In genomic region chr11:88508558-88508807, GRCh38 we compare ENCODE assay signal across 9 cellular contexts.
DNase-seq lines count a peak whose midpoint lies in the region; ATAC-seq and TF ChIP-seq lines count a peak whose summit lies in the region.
"Had no signal": no experiment of that assay in that cellular context is flagged by ENCODE, and none has a peak within 500 bp of the region (broad histone marks: within the 10 kb centered on the region; RNA-seq: fewer than 3 reads in every experiment).

No MANE protein-coding gene starts in this region.

- H4K20me1 ChIP-seq in neural progenitor cell (ENCODE audit: low read depth): no peaks in the 10 kb centered on the region

- H3K4me3 ChIP-seq in neural progenitor cell: peak overlapping the region; percentile 38

- peaks cover 65% of the 10 kb centered on the region for H3K27me3 Mint-ChIP-seq in CD4-positive, alpha-beta T cell
- H3K27me3 Mint-ChIP-seq in neural progenitor cell (ENCODE audit: insufficient read depth, low read depth): peaks cover 15% of the 10 kb centered on the region

- no peaks in the 10 kb centered on the region for H3K36me3 ChIP-seq in neural progenitor cell

- H3K4me1 ChIP-seq in neural progenitor cell: no peaks in the 10 kb centered on the region

- no peaks in the 10 kb centered on the region for H3K9me3 Mint-ChIP-seq in CD4-positive, alpha-beta T cell
- H3K9me3 Mint-ChIP-seq in neural progenitor cell: peaks cover 11% of the 10 kb centered on the region

- peaks cover 57% of the 10 kb centered on the region for H3K27me3 ChIP-seq in CD4-positive, alpha-beta T cell (ENCODE audit: control insufficient read depth, insufficient read depth, low read length)
- peaks cover 43% of the 10 kb centered on the region for H3K27me3 ChIP-seq in neural progenitor cell

- no peaks in the 10 kb centered on the region for H3K79me2 ChIP-seq in neural progenitor cell (ENCODE audit: low read depth)

- DNase-seq in CD4-positive, alpha-beta T cell: no peak
- DNase-seq in ecto neural progenitor cell (ENCODE audit: low spot score) (peak; percentile 51), neural progenitor cell (ENCODE audit: low spot score) (no peak), cerebellar cortex (ENCODE audit: low spot score) (no peak), pons (ENCODE audit: low spot score) (no peak), superior temporal gyrus (ENCODE audit: extremely low spot score) (no peak)
- no peak for DNase-seq in NK-92 treated with Interleukin-12 subunit alpha and Interleukin-12 subunit beta, amount 100 ng/mL, for 24 hours (lab: John Stamatoyannopoulos, UW)

- TF ChIP-seq CTCF in CD4-positive, alpha-beta T cell (IDR thresholded peaks at IDR 0.05): no peak
- TF ChIP-seq CTCF in neural progenitor cell (IDR thresholded peaks at IDR 0.05): no peak

- peak overlapping the region; percentile 83 for H3K4me3 Mint-ChIP-seq in CD4-positive, alpha-beta T cell
- H3K4me3 Mint-ChIP-seq in neural progenitor cell: peak overlapping the region; percentile 80

- H3K36me3 Mint-ChIP-seq in CD4-positive, alpha-beta T cell (ENCODE audit: low read depth): no peaks in the 10 kb centered on the region
- H3K36me3 Mint-ChIP-seq in neural progenitor cell: peaks cover 3% of the 10 kb centered on the region

- H3K27ac ChIP-seq in CD4-positive, alpha-beta T cell (ENCODE audit: low read depth, low read length): no peak overlapping the region
- no peak overlapping the region for H3K27ac ChIP-seq in neural progenitor cell

- peaks cover 15% of the 10 kb centered on the region for H3K4me1 Mint-ChIP-seq in CD4-positive, alpha-beta T cell (ENCODE audit: low read depth)
- peaks cover 5% of the 10 kb centered on the region for H3K4me1 Mint-ChIP-seq in neural progenitor cell

- no peak overlapping the region for H3K27ac Mint-ChIP-seq in CD4-positive, alpha-beta T cell
- H3K27ac Mint-ChIP-seq in neural progenitor cell: no peak overlapping the region

- no peaks in the 10 kb centered on the region for H3K9me3 ChIP-seq in CD4-positive, alpha-beta T cell (ENCODE audit: control insufficient read depth, low read length)
- H3K9me3 ChIP-seq in neural progenitor cell (ENCODE audit: low read depth): no peaks in the 10 kb centered on the region
- H3K9me3 ChIP-seq: SK-N-SH had no signal

- CTCF ChIA-PET in CD4-positive, alpha-beta T cell (lab: Charles Lee): no interaction called here

- intact Hi-C loops in CD4-positive, alpha-beta T cell (cut with DNase I, micrococcal nuclease): no loop called here

- H3K4me2 ChIP-seq in neural progenitor cell: peak overlapping the region; percentile 67
- H3K4me2 ChIP-seq: SK-N-SH had no signal

- POLR2A ChIA-PET in CD4-positive, alpha-beta T cell (lab: Charles Lee): no interaction called here

- ATAC-seq in CD4-positive, alpha-beta T cell (ENCODE audit: poor library complexity): no peak
- peak; percentile 13 for ATAC-seq in HG03354 (IDR thresholded peaks at IDR 0.05; ENCODE audit: poor library complexity, severe bottlenecking, unreplicated experiment)

- H3F3A ChIP-seq in neural progenitor cell (ENCODE audit: low read depth): no peaks in the 10 kb centered on the region

- H2AFZ ChIP-seq in neural progenitor cell (replicated peaks): peak overlapping the region; percentile 94

- H3K9ac ChIP-seq in neural progenitor cell: no peak overlapping the region
- H3K9ac ChIP-seq: SK-N-SH had no signal
